ENCODE assay signal across 1 cellular context in genomic region chr1:112712701-112713128, GRCh38.
TF ChIP-seq lines count a peak whose summit lies in the region.

No MANE protein-coding gene starts in this region.

TF ChIP-seq in GM23338, 12 proteins besides CTCF, POLR2A, EP300 and RAD21 (continued from another document):
- no peak for TF ChIP-seq EZH2phosphoT487 (IDR thresholded peaks at IDR 0.05; ENCODE audit: unreplicated experiment)
- no peak for TF ChIP-seq POLR2AphosphoS5 (IDR thresholded peaks at IDR 0.05; ENCODE audit: low read depth)
- TF ChIP-seq ZNF114 (CRISPR knock-in tag; IDR thresholded peaks at IDR 0.05) = no peak
- no peak for TF ChIP-seq ZNF462 (CRISPR knock-in tag; IDR thresholded peaks at IDR 0.05)
- TF ChIP-seq REST (IDR thresholded peaks at IDR 0.05; ENCODE audit: unreplicated experiment) = no peak
- no peak for TF ChIP-seq EZH2 (IDR thresholded peaks at IDR 0.05; ENCODE audit: low read depth, unreplicated experiment)
- TF ChIP-seq ZNF331 (CRISPR knock-in tag; IDR thresholded peaks at IDR 0.05; ENCODE audit: low read depth) = no peak
- TF ChIP-seq NANOG (IDR thresholded peaks at IDR 0.05; ENCODE audit: borderline replicate concordance) = no peak
- no peak for TF ChIP-seq ETS1 (IDR thresholded peaks at IDR 0.05)
- TF ChIP-seq CREB1 (CRISPR knock-in tag; IDR thresholded peaks at IDR 0.05; ENCODE audit: low read depth) = no peak
